8 cellular contexts compared by ENCODE assay signal in genomic region chr5:263275-263975, GRCh38. TPM values are rescaled to one million over a fixed set of nuclear protein-coding genes. Genes with fewer than 3 reads are reported as not detected.
DNase-seq lines count a peak whose midpoint lies in the region; ATAC-seq, FAIRE-seq and TF ChIP-seq lines count a peak whose summit lies in the region.
"Not testable (repeated sequence)": the region's sequence is repeated elsewhere in the genome, so short reads cannot be mapped to it uniquely, and the experiment has no call there.

No MANE protein-coding gene starts in this region.

- TF ChIP-seq RAD21 in SK-N-SH (IDR thresholded peaks at IDR 0.05; ENCODE audit: low read length); GM12878 (IDR thresholded peaks at IDR 0.05; ENCODE audit: insufficient read depth, low read depth, low read length): not testable (repeated sequence)

- H3K27ac ChIP-seq in SK-N-SH (ENCODE audit: low read depth in 2 of 2, low read length in 1 of 2) (peak overlapping the region; percentile 47; a peak in 3 of 4 replicates), fibroblast of lung (ENCODE audit: insufficient read depth, low read length) (peak overlapping the region; percentile 88), muscle layer of colon (ENCODE audit: low read depth, low read length) (peak overlapping the region; percentile 48), stomach (peak overlapping the region in 3 of 5 donors; percentile 45 to 66 (median 50))
- H3K27ac ChIP-seq in GM12878 (ENCODE audit: control insufficient read depth, insufficient read depth), result not testable (repeated sequence)

- not testable (repeated sequence) for H3K9ac ChIP-seq in SK-N-SH; GM12878 (ENCODE audit: control insufficient read depth, insufficient read depth, low read length); muscle layer of colon (ENCODE audit: low read length)
- H3K9ac ChIP-seq in fibroblast of lung (ENCODE audit: insufficient read depth, low read length), result peak overlapping the region; percentile 37

- H4K20me1 ChIP-seq in SK-N-SH (ENCODE audit: insufficient read depth); GM12878 (ENCODE audit: control insufficient read depth, insufficient read depth); fibroblast of lung (ENCODE audit: control insufficient read depth, extremely low read depth, insufficient read depth, low read length): not testable (repeated sequence)

- not testable (repeated sequence) for H3K9me2 ChIP-seq in SK-N-SH

- not testable (repeated sequence) for TF ChIP-seq EP300 in SK-N-SH (IDR thresholded peaks at IDR 0.05; ENCODE audit: borderline replicate concordance in 1 of 2, low read depth in 1 of 2, low read length in 1 of 2); GM12878 (IDR thresholded peaks at IDR 0.05; ENCODE audit: borderline replicate concordance in 1 of 2, control insufficient read depth in 1 of 2, low read depth in 2 of 2, low read length in 2 of 2); stomach (IDR thresholded peaks at IDR 0.05)

- intact Hi-C loops in GM12878 (cut with micrococcal nuclease; ENCODE audit: unreplicated experiment); stomach (cut with DNase I; ENCODE audit: low total_unique reads): not testable (repeated sequence)

- peaks cover 18% of the 10 kb centered on the region for H3F3A ChIP-seq in SK-N-SH (replicated peaks; ENCODE audit: insufficient read depth)

- not testable (repeated sequence) for TF ChIP-seq CTCF in AG10803 (conservative IDR thresholded peaks at IDR 0.05; ENCODE audit: low read length); SK-N-SH (IDR thresholded peaks at IDR 0.05); GM12878 (IDR thresholded peaks at IDR 0.05 in 2 of 3, conservative IDR thresholded peaks at IDR 0.05 in 1 of 3; ENCODE audit: control insufficient read depth in 2 of 3, extremely low read depth in 1 of 3, insufficient read depth in 1 of 3, low read depth in 3 of 3, low read length in 3 of 3); fibroblast of lung (conservative IDR thresholded peaks at IDR 0.05 in 1 of 2, IDR thresholded peaks at IDR 0.05 in 1 of 2; ENCODE audit: low read depth in 1 of 2, low read length in 2 of 2); stomach (IDR thresholded peaks at IDR 0.05)

- POLR2A ChIA-PET in SK-N-SH (lab: Yijun Ruan, JAX); GM12878 (lab: Charles Lee): not testable (repeated sequence)

- H3K4me2 ChIP-seq in SK-N-SH (peak overlapping the region; percentile 7; the same call in 1 of the 2 replicates), fibroblast of lung (ENCODE audit: extremely low read depth, insufficient read depth, low read length) (peak overlapping the region; percentile 68)
- not testable (repeated sequence) for H3K4me2 ChIP-seq in GM12878 (ENCODE audit: control insufficient read depth, insufficient read depth)

- TF ChIP-seq POLR2A in GM12878 (IDR thresholded peaks at IDR 0.05; ENCODE audit: low read depth, low read length); stomach (IDR thresholded peaks at IDR 0.05): not testable (repeated sequence)

- H3K4me1 ChIP-seq in SK-N-SH (ENCODE audit: control insufficient read depth in 1 of 2, insufficient read depth in 2 of 2, low read depth in 1 of 2, low read length in 1 of 2); GM12878 (ENCODE audit: control insufficient read depth, insufficient read depth, low read length): not testable (repeated sequence)
- peaks cover 22% of the 10 kb centered on the region for H3K4me1 ChIP-seq in fibroblast of lung (ENCODE audit: control insufficient read depth, extremely low read depth, insufficient read depth, low read length)
- peaks cover 16% of the 10 kb centered on the region for H3K4me1 ChIP-seq in muscle layer of colon (ENCODE audit: insufficient read depth, low read length)
- H3K4me1 ChIP-seq in stomach, result peaks cover 0 to 16% (median 7%) of the 10 kb centered on the region in 4 donors

- H3K79me2 ChIP-seq in SK-N-SH (ENCODE audit: insufficient read depth); GM12878 (ENCODE audit: control insufficient read depth, insufficient read depth, low read length); fibroblast of lung (ENCODE audit: control insufficient read depth, insufficient read depth, low read length): not testable (repeated sequence)

- DNase-seq in AG10803 (ENCODE audit: low read depth) (peak; percentile 96), HS-27A (ENCODE audit: low read depth) (peak; percentile 58), fibroblast of lung (ENCODE audit: low read depth in 2 of 2) (peak; percentile 96 to 98), hepatic stellate cell (ENCODE audit: low spot score) (peak; percentile 63)
- not testable (repeated sequence) for DNase-seq in SK-N-SH; GM12878 (ENCODE audit: low read depth, low spot score); stomach

- H2AFZ ChIP-seq in SK-N-SH (ENCODE audit: low read depth); GM12878 (ENCODE audit: control insufficient read depth, low read depth, low read length); fibroblast of lung (ENCODE audit: low read length): not testable (repeated sequence)

- in situ Hi-C loops in GM12878 (cut with MboI), result loop anchor here (5.0 kb wide), 1 partner anchor 1304 kb away; no protein-coding TSS in a partner anchor

- SMC1A ChIA-PET in GM12878 (lab: Charles Lee; ENCODE audit: uncharacterized antibody, unreplicated experiment), result not testable (repeated sequence)

- FAIRE-seq in GM12878 (lab: Jason Lieb, UNC), result not testable (repeated sequence)

- CTCF ChIA-PET in SK-N-SH (lab: Yijun Ruan, JAX); GM12878 (lab: Yijun Ruan, JAX): not testable (repeated sequence)

- not testable (repeated sequence) for H3K9me3 ChIP-seq in SK-N-SH; GM12878 (replicated peaks; ENCODE audit: control insufficient read depth, insufficient read depth, low read length); fibroblast of lung (ENCODE audit: control insufficient read depth, insufficient read depth, low read depth, low read length); muscle layer of colon (ENCODE audit: low read length); stomach

- H3K36me3 ChIP-seq in SK-N-SH (replicated peaks in 1 of 2; ENCODE audit: control insufficient read depth in 1 of 2, insufficient read depth in 2 of 2, low read length in 1 of 2) (peaks cover 8 to 18% of the 10 kb centered on the region in 2 experiments), stomach (peaks cover 11 to 50% (median 44%) of the 10 kb centered on the region in 4 donors)
- H3K36me3 ChIP-seq in GM12878 (ENCODE audit: control insufficient read depth in 2 of 2, insufficient read depth in 2 of 2, low read length in 1 of 2); fibroblast of lung (ENCODE audit: control insufficient read depth, insufficient read depth, low read length); muscle layer of colon (ENCODE audit: insufficient read depth, low read length): not testable (repeated sequence)

- RAD21 ChIA-PET in GM12878 (lab: Charles Lee; ENCODE audit: unreplicated experiment), result not testable (repeated sequence)

- not testable (repeated sequence) for H3K4me3 ChIP-seq in AG10803 (ENCODE audit: low read length); SK-N-SH (ENCODE audit: low read depth in 2 of 2, low read length in 1 of 2); GM12878; fibroblast of lung (replicated peaks in 1 of 4; ENCODE audit: control extremely low read depth in 1 of 4, insufficient read depth in 1 of 4, low read depth in 3 of 4, low read length in 4 of 4); muscle layer of colon (ENCODE audit: low read depth in 1 of 2, low read length in 2 of 2); stomach

- 75% methylated on average over 9 of the region's 9 CpGs for WGBS in SK-N-SH (ENCODE audit: low lambda C conversion rate)
- WGBS in GM12878 (ENCODE audit: insufficient coverage, insufficient replicate concordance, low lambda C conversion rate, missing lambda C conversion rate), result 98% methylated on average over 9 of the region's 9 CpGs
- 70 to 90% (median 81%) methylated on average over 9 of the region's 9 CpGs for WGBS in stomach, 5 donors

- TSS peak; percentile 47 for BruUV-seq in GM12878 (replicated peaks; lab: Mats Ljungman, UMichigan)

- H3K27me3 ChIP-seq in SK-N-SH (ENCODE audit: insufficient read depth); GM12878 (replicated peaks in 1 of 2; ENCODE audit: control insufficient read depth in 2 of 2, insufficient read depth in 2 of 2, low read length in 1 of 2); fibroblast of lung (ENCODE audit: control insufficient read depth, insufficient read depth, low read length); muscle layer of colon (ENCODE audit: control insufficient read depth in 1 of 2, insufficient read depth in 2 of 2, low read length in 2 of 2); stomach: not testable (repeated sequence)

- ATAC-seq in GM12878, result not testable (repeated sequence)

RNA-seq across cellular contexts. Expression of gene PDCD6, which starts 8.0 kb away (rescaled TPM):
- polyA plus RNA-seq in SK-N-SH (2012; rRNA removed) (323 and 347 TPM in 2 replicates), GM12878 (2011; rRNA removed) (253 and 286 TPM in 2 replicates), GM12878 (2014; fragmentation: Illumina TruSeq; extraction: Trizol) (97.2 and 108 TPM in 2 replicates), GM12878 (2014; fragmentation: Nextera tagmentation; extraction: Ambion mirVana) (10 to 100 TPM; 28.6 to 58.4 TPM), GM12878 (2014; rRNA removed) (135 and 154 TPM in 2 replicates), GM12878 (2016; fragmentation: Nextera tagmentation; extraction: Ambion mirVana) (100 to 1,000 TPM; 228 TPM), fibroblast of lung (165 and 190 TPM in 2 replicates), stomach (100 to 1,000 TPM; 108 to 119 (median 117) TPM)
- polyA plus RNA-seq in SK-N-SH (2012; cell fraction: cytosol; rRNA removed), result 349 and 362 TPM in 2 replicates
- 226 and 288 TPM in 2 replicates for polyA plus RNA-seq in SK-N-SH (2012; cell fraction: nucleus; rRNA removed)
- total RNA-seq in GM12878 (2013; cell fraction: nucleolus; rRNA removed), result 142 and 166 TPM in 2 replicates
- total RNA-seq in GM12878 (2014; rRNA removed) (144 and 148 TPM in 2 replicates), GM12878 (2014; rRNA removed; fragmentation: Illumina TruSeq; extraction: Trizol) (105 and 111 TPM in 2 replicates), GM12878 (2021) (91.5 and 92.5 TPM in 2 replicates), fibroblast of lung (110 and 134 TPM in 2 replicates), stomach (100 to 1,000 TPM in 1 of 5 donors, 10 to 100 TPM in 4; 58.5 to 105 (median 72.3) TPM)
- 77.7 TPM for polyA plus RNA-seq in GM12878 (2011; ENCODE audit: low read depth)
- polyA plus RNA-seq in GM12878 (2011; cell fraction: cytosol; rRNA removed), result 255 and 280 TPM in 2 replicates
- 244 and 248 TPM in 2 replicates for polyA plus RNA-seq in GM12878 (2011; cell fraction: nucleus; rRNA removed)
- 106 and 107 TPM in 2 replicates for polyA plus RNA-seq in GM12878 (2012)
- polyA minus RNA-seq in GM12878 (2011; rRNA and poly(A)+ RNA removed), result 147 and 226 TPM in 2 replicates
- 50.9 and 61.4 TPM in 2 replicates for polyA minus RNA-seq in GM12878 (2011; cell fraction: cytosol; rRNA and poly(A)+ RNA removed)
- 39.8 and 66.9 TPM in 2 replicates for polyA minus RNA-seq in GM12878 (2011; cell fraction: nucleus; rRNA and poly(A)+ RNA removed)
- polyA plus RNA-seq in fibroblast of lung (2012), result 118 and 140 TPM in 2 replicates
- polyA minus RNA-seq in fibroblast of lung (ENCODE audit: low replicate concordance), result 149 and 199 TPM in 2 replicates

RNA-seq across cellular contexts. Expression of gene SDHA, which starts 45.3 kb away (rescaled TPM):
- 95.7 and 106 TPM in 2 replicates for polyA plus RNA-seq in SK-N-SH (2012; rRNA removed)
- polyA plus RNA-seq in SK-N-SH (2012; cell fraction: cytosol; rRNA removed), result 70.6 and 86.5 TPM in 2 replicates
- polyA plus RNA-seq in SK-N-SH (2012; cell fraction: nucleus; rRNA removed), result 76.6 and 77.1 TPM in 2 replicates
- total RNA-seq in GM12878 (2013; cell fraction: nucleolus; rRNA removed), result 220 and 264 TPM in 2 replicates
- total RNA-seq in GM12878 (2014; rRNA removed), result 76.7 and 79.9 TPM in 2 replicates
- total RNA-seq in GM12878 (2014; rRNA removed; fragmentation: Illumina TruSeq; extraction: Trizol), result 74.9 and 82.0 TPM in 2 replicates
- 124 and 128 TPM in 2 replicates for total RNA-seq in GM12878 (2021)
- 123 TPM for polyA plus RNA-seq in GM12878 (2011; ENCODE audit: low read depth)
- 80.6 and 141 TPM in 2 replicates for polyA plus RNA-seq in GM12878 (2011; rRNA removed)
- polyA plus RNA-seq in GM12878 (2011; cell fraction: cytosol; rRNA removed), result 120 and 144 TPM in 2 replicates
- 211 and 246 TPM in 2 replicates for polyA plus RNA-seq in GM12878 (2011; cell fraction: nucleus; rRNA removed)
- 122 and 133 TPM in 2 replicates for polyA plus RNA-seq in GM12878 (2012)
- polyA plus RNA-seq in GM12878 (2014; fragmentation: Illumina TruSeq; extraction: Trizol), result 48.0 and 79.2 TPM in 2 replicates
- polyA plus RNA-seq in GM12878 (2014; fragmentation: Nextera tagmentation; extraction: Ambion mirVana), result 100 to 1,000 TPM in 1 of 2 experiments, 10 to 100 TPM in 1; 63.3 to 122 TPM
- polyA plus RNA-seq in GM12878 (2014; rRNA removed), result 85.5 and 94.7 TPM in 2 replicates
- polyA plus RNA-seq in GM12878 (2016; fragmentation: Nextera tagmentation; extraction: Ambion mirVana), result 100 to 1,000 TPM; 193 to 205 TPM
- 192 and 223 TPM in 2 replicates for polyA minus RNA-seq in GM12878 (2011; rRNA and poly(A)+ RNA removed)
- 46.5 and 57.5 TPM in 2 replicates for polyA minus RNA-seq in GM12878 (2011; cell fraction: cytosol; rRNA and poly(A)+ RNA removed)
- polyA minus RNA-seq in GM12878 (2011; cell fraction: nucleus; rRNA and poly(A)+ RNA removed), result 129 and 210 TPM in 2 replicates
- 103 and 150 TPM in 2 replicates for total RNA-seq in fibroblast of lung
- polyA plus RNA-seq in fibroblast of lung, result 89.6 and 116 TPM in 2 replicates
- polyA plus RNA-seq in fibroblast of lung (2012), result 134 and 176 TPM in 2 replicates
- polyA minus RNA-seq in fibroblast of lung (ENCODE audit: low replicate concordance), result 300 and 525 TPM in 2 replicates
- total RNA-seq in stomach, result 100 to 1,000 TPM in 3 of 5 donors, 10 to 100 TPM in 2; 78.8 to 509 (median 116) TPM
- polyA plus RNA-seq in stomach, result 100 to 1,000 TPM in 2 of 3 donors, 10 to 100 TPM in 1; 96.7 to 114 (median 108) TPM

RNA-seq across cellular contexts. Expression of gene CCDC127, which starts 45.5 kb away (rescaled TPM):
- polyA plus RNA-seq in SK-N-SH (2012; rRNA removed) (3.7 and 3.9 TPM in 2 replicates), GM12878 (2011; rRNA removed) (2.1 and 2.2 TPM in 2 replicates), GM12878 (2014; fragmentation: Illumina TruSeq; extraction: Trizol) (1.4 and 1.9 TPM in 2 replicates), GM12878 (2014; fragmentation: Nextera tagmentation; extraction: Ambion mirVana) (1 to 10 TPM; 2.8 to 3.8 TPM), GM12878 (2014; rRNA removed) (2.2 and 3.7 TPM in 2 replicates), GM12878 (2016; fragmentation: Nextera tagmentation; extraction: Ambion mirVana) (1 to 10 TPM; 6.5 to 6.9 TPM), fibroblast of lung (3.7 and 4.8 TPM in 2 replicates), stomach (1 to 10 TPM; 1.5 to 1.9 (median 1.7) TPM)
- 3.7 and 3.9 TPM in 2 replicates for polyA plus RNA-seq in SK-N-SH (2012; cell fraction: cytosol; rRNA removed)
- 3.1 TPM in 2 replicates for polyA plus RNA-seq in SK-N-SH (2012; cell fraction: nucleus; rRNA removed)
- total RNA-seq in GM12878 (2013; cell fraction: nucleolus; rRNA removed), result 7.6 and 9.0 TPM in 2 replicates
- total RNA-seq in GM12878 (2014; rRNA removed) (2.3 and 3.4 TPM in 2 replicates), GM12878 (2014; rRNA removed; fragmentation: Illumina TruSeq; extraction: Trizol) (1.9 and 2.1 TPM in 2 replicates), GM12878 (2021) (2.9 and 4.1 TPM in 2 replicates), fibroblast of lung (5.6 and 7.4 TPM in 2 replicates), stomach (1 to 10 TPM; 1.2 to 8.5 (median 5.5) TPM)
- polyA plus RNA-seq in GM12878 (2011; ENCODE audit: low read depth), result 1.2 TPM
- 2.0 TPM in 2 replicates for polyA plus RNA-seq in GM12878 (2011; cell fraction: cytosol; rRNA removed)
- polyA plus RNA-seq in GM12878 (2011; cell fraction: nucleus; rRNA removed), result 2.6 and 2.9 TPM in 2 replicates
- polyA plus RNA-seq in GM12878 (2012), result 2.5 and 3.4 TPM in 2 replicates
- 2.3 and 2.4 TPM in 2 replicates for polyA minus RNA-seq in GM12878 (2011; rRNA and poly(A)+ RNA removed)
- 0.94 and 1.2 TPM in 2 replicates for polyA minus RNA-seq in GM12878 (2011; cell fraction: cytosol; rRNA and poly(A)+ RNA removed)
- 4.2 and 8.7 TPM in 2 replicates for polyA minus RNA-seq in GM12878 (2011; cell fraction: nucleus; rRNA and poly(A)+ RNA removed)
- polyA plus RNA-seq in fibroblast of lung (2012), result 4.5 and 6.0 TPM in 2 replicates
- polyA minus RNA-seq in fibroblast of lung (ENCODE audit: low replicate concordance), result 3.0 and 5.5 TPM in 2 replicates

RNA-seq across cellular contexts. Expression of gene AHRR, which starts 58.1 kb away (rescaled TPM):
- 0.71 and 0.99 TPM in 2 replicates for polyA plus RNA-seq in SK-N-SH (2012; rRNA removed)
- 0.40 and 0.49 TPM in 2 replicates for polyA plus RNA-seq in SK-N-SH (2012; cell fraction: cytosol; rRNA removed)
- polyA plus RNA-seq in SK-N-SH (2012; cell fraction: nucleus; rRNA removed), result 3.2 and 3.3 TPM in 2 replicates
- 101 and 129 TPM in 2 replicates for total RNA-seq in GM12878 (2013; cell fraction: nucleolus; rRNA removed)
- total RNA-seq in GM12878 (2014; rRNA removed), result 19.6 and 22.1 TPM in 2 replicates
- 9.4 and 11.7 TPM in 2 replicates for total RNA-seq in GM12878 (2014; rRNA removed; fragmentation: Illumina TruSeq; extraction: Trizol)
- total RNA-seq in GM12878 (2021), result 27.8 and 35.2 TPM in 2 replicates
- polyA plus RNA-seq in GM12878 (2011; ENCODE audit: low read depth), result 8.4 TPM
- polyA plus RNA-seq in GM12878 (2011; rRNA removed), result 13.5 and 17.3 TPM in 2 replicates
- 26.3 and 28.6 TPM in 2 replicates for polyA plus RNA-seq in GM12878 (2011; cell fraction: cytosol; rRNA removed)
- 92.9 and 105 TPM in 2 replicates for polyA plus RNA-seq in GM12878 (2011; cell fraction: nucleus; rRNA removed)
- 23.5 and 31.3 TPM in 2 replicates for polyA plus RNA-seq in GM12878 (2012)
- 5.7 and 10.8 TPM in 2 replicates for polyA plus RNA-seq in GM12878 (2014; fragmentation: Illumina TruSeq; extraction: Trizol)
- polyA plus RNA-seq in GM12878 (2014; fragmentation: Nextera tagmentation; extraction: Ambion mirVana), result 1 to 10 TPM in 1 of 2 experiments, under 1 TPM in 1; 0.90 to 1.1 TPM
- 29.8 and 30.6 TPM in 2 replicates for polyA plus RNA-seq in GM12878 (2014; rRNA removed)
- 10 to 100 TPM; 21.1 to 21.3 TPM for polyA plus RNA-seq in GM12878 (2016; fragmentation: Nextera tagmentation; extraction: Ambion mirVana)
- polyA minus RNA-seq in GM12878 (2011; rRNA and poly(A)+ RNA removed), result 8.8 and 21.8 TPM in 2 replicates
- polyA minus RNA-seq in GM12878 (2011; cell fraction: cytosol; rRNA and poly(A)+ RNA removed), result 6.5 and 7.8 TPM in 2 replicates
- polyA minus RNA-seq in GM12878 (2011; cell fraction: nucleus; rRNA and poly(A)+ RNA removed), result 24.8 and 31.4 TPM in 2 replicates
- 6.2 and 26.4 TPM in 2 replicates for total RNA-seq in fibroblast of lung
- 11.3 and 16.0 TPM in 2 replicates for polyA plus RNA-seq in fibroblast of lung
- 12.8 and 18.3 TPM in 2 replicates for polyA plus RNA-seq in fibroblast of lung (2012)
- polyA minus RNA-seq in fibroblast of lung (ENCODE audit: low replicate concordance), result 18.5 and 28.2 TPM in 2 replicates
- total RNA-seq in stomach, result 10 to 100 TPM in 1 of 5 donors, 1 to 10 TPM in 2, under 1 TPM in 1, not detected in 1; 0.92 to 47.8 (median 1.3) TPM
- 1 to 10 TPM in 1 of 3 donors, under 1 TPM in 2; 0.63 to 1.1 (median 0.93) TPM for polyA plus RNA-seq in stomach
